1 cellular context compared by ENCODE assay signal in the genomic region with DNA sequence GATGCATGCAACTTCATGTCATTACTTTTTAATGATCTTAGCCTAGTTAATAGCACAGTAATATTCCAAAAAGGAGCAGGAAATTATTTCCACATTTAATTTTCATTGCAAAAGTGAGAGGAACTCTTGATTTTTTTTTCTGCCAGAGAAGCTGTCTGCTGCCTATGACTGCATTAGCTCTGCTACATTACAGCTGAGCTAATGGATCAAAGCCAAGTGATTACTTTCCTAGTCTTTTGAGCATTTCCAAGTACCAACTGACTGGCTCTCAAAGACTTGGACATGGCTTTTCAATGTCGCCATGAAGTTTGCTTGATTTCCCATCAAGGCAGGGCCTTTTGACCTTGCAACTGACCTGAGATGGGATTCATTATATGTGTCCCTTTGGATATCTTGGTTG.
TF ChIP-seq lines count a peak whose summit lies in the region.

No MANE protein-coding gene starts in this region.

TF ChIP-seq in SK-N-SH, 30 proteins besides CTCF, POLR2A, EP300 and RAD21:
- TF ChIP-seq CHD2 (IDR thresholded peaks at IDR 0.05; ENCODE audit: low read length, partially characterized antibody) (no peak), SMC3 (IDR thresholded peaks at IDR 0.05; ENCODE audit: low read depth, low read length) (no peak), PBX3 (IDR thresholded peaks at IDR 0.05) (peak; percentile 45; the same call in 1 of the 2 replicates), NFIC (IDR thresholded peaks at IDR 0.05; ENCODE audit: borderline replicate concordance) (peak; percentile 58; the same call in 1 of the 2 replicates), TCF12 (IDR thresholded peaks at IDR 0.05) (peak; percentile 32; the same call in 1 of the 2 replicates)
